Comparison of ENCODE assay signal across 5 cellular contexts in genomic region chr3:195601753-195602152, GRCh38. TPM values are rescaled to one million over a fixed set of nuclear protein-coding genes. Genes with fewer than 3 reads are reported as not detected.
"Had no signal": no experiment of that assay in that cellular context is flagged by ENCODE, and none has a peak within 500 bp of the region (broad histone marks: within the 10 kb centered on the region; RNA-seq: fewer than 3 reads in every experiment).

No MANE protein-coding gene starts in this region.

RNA-seq across cellular contexts. Expression of gene APOD, which starts 18.0 kb away (rescaled TPM):
- total RNA-seq: activated naive CD8-positive, alpha-beta T cell treated with anti-CD3 and anti-CD28 coated beads for 36 hours; activated naive CD8-positive, alpha-beta T cell treated with anti-CD3 and anti-CD28 coated beads, Interleukin-2, amount 10 ng/mL, durations not matched to agents 7 days and 5 days; activated T-cell treated with anti-CD3 and anti-CD28 coated beads, Interleukin-2, amount 50 U/mL, for 4 hours; astrocyte; cardiac muscle cell had no signal
